In genomic region chr20:3045042-3045815, GRCh38 we compare ENCODE assay signal across 8 cellular contexts. TPM values are rescaled to one million over a fixed set of nuclear protein-coding genes. Genes with fewer than 3 reads are reported as not detected.
DNase-seq lines count a peak whose midpoint lies in the region; ATAC-seq and TF ChIP-seq lines count a peak whose summit lies in the region.

No MANE protein-coding gene starts in this region.

- ATAC-seq in GM21825 (IDR thresholded peaks at IDR 0.05; ENCODE audit: unreplicated experiment): peak; percentile 29
- ATAC-seq in T-cell (replicated peaks in 1 of 4): peak; percentile 21 to 42 (median 38)
- no peak for ATAC-seq in GM18858 (IDR thresholded peaks at IDR 0.05; ENCODE audit: unreplicated experiment)

- peak overlapping the region; percentile 79 to 82 (median 82) for H3K4me3 Mint-ChIP-seq in T-cell
- H3K4me3 Mint-ChIP-seq in immature natural killer cell: peak overlapping the region; percentile 81 to 93 (median 85)

- no peaks in the 10 kb centered on the region for H3K27me3 Mint-ChIP-seq in T-cell
- H3K27me3 Mint-ChIP-seq in immature natural killer cell (ENCODE audit: low read depth in 3 of 3): peaks cover 6 to 16% (median 7%) of the 10 kb centered on the region in 3 donors

- H3K36me3 ChIP-seq in brain microvascular endothelial cell (replicated peaks): peaks cover 22% of the 10 kb centered on the region

- no peaks in the 10 kb centered on the region for H3K9me3 Mint-ChIP-seq in T-cell
- H3K9me3 Mint-ChIP-seq in immature natural killer cell: no peaks in the 10 kb centered on the region

- H3K27me3 ChIP-seq in brain microvascular endothelial cell (replicated peaks): no peaks in the 10 kb centered on the region

- H3K27ac ChIP-seq in brain microvascular endothelial cell: peak overlapping the region; percentile 69

- POLR2A ChIA-PET in T-cell (lab: Charles Lee): interaction anchor here (0.6 kb wide), 2 partner anchors 208 to 659 kb away, joined by 3 read pairs; no protein-coding TSS in a partner anchor

- peaks cover 16 to 22% (median 20%) of the 10 kb centered on the region in 3 donors for H3K4me1 Mint-ChIP-seq in T-cell
- peaks cover 16% of the 10 kb centered on the region in 2 donors for H3K4me1 Mint-ChIP-seq in immature natural killer cell

- H3K4me3 ChIP-seq in brain microvascular endothelial cell (ENCODE audit: low read depth, low read length): peak overlapping the region; percentile 82

- DNase-seq in GF-D8 (lab: John Stamatoyannopoulos, UW) (peak; percentile 76), KG1 (lab: John Stamatoyannopoulos, UW) (peak; percentile 83), T-cell (peak in 25 of 34 experiments; percentile 7 to 50 (median 21)), brain microvascular endothelial cell (peak; percentile 54), immature natural killer cell (peak in 2 of 3 donors; percentile 68 to 72)
- DNase-seq in stimulated activated CD4-positive, alpha-beta T cell treated with anti-CD3 and anti-CD28 coated beads, Interleukin-12 subunit alpha, Interleukin-12 subunit beta, amount 100 ng/mL, for 48 hours (ENCODE audit: low read depth in 2 of 3, low spot score in 1 of 3): peak; percentile 37 to 58 (median 50)

- H3K27ac Mint-ChIP-seq in T-cell (peak overlapping the region; percentile 67 to 86), immature natural killer cell (peak overlapping the region; percentile 78 to 87 (median 83))

- peaks cover 17% of the 10 kb centered on the region for H3K36me3 Mint-ChIP-seq in T-cell
- H3K36me3 Mint-ChIP-seq in immature natural killer cell: peaks cover 0 to 15% (median 3%) of the 10 kb centered on the region in 3 donors

- in situ Hi-C loops in brain microvascular endothelial cell (cut with HindIII; ENCODE audit: low pct_ligation_motif_present, low sequenced_read_pairs): no loop called here

- CTCF ChIA-PET in T-cell (lab: Charles Lee): interaction anchor here in 1 of 2 donors (0.6 to 1.1 kb wide), 2 partner anchors 9 to 379 kb away, joined by 3 read pairs; no protein-coding TSS in a partner anchor

- TF ChIP-seq CTCF in brain microvascular endothelial cell (IDR thresholded peaks at IDR 0.05; ENCODE audit: low read depth, low read length, missing control alignments): no peak

RNA-seq across cellular contexts. Expression of gene MRPS26, which starts 0.6 kb away (rescaled TPM):
- total RNA-seq in T-cell: 10 to 100 TPM; 20.9 to 38.5 (median 36.8) TPM
- 10 to 100 TPM; 65.2 to 76.5 (median 70.7) TPM for polyA plus RNA-seq in immature natural killer cell

RNA-seq across cellular contexts. Expression of gene GNRH2, which starts 1.8 kb away (rescaled TPM):
- total RNA-seq in T-cell: 1 to 10 TPM in 4 of 5 donors, under 1 TPM in 1; 0.60 to 3.4 (median 1.8) TPM
- not detected for polyA plus RNA-seq in immature natural killer cell

RNA-seq across cellular contexts. Expression of gene OXT, which starts 26.2 kb away (rescaled TPM):
- total RNA-seq in T-cell: 1 to 10 TPM in 2 of 5 donors, under 1 TPM in 1, not detected in 2; 0.92 to 3.0 (median 1.5) TPM
- polyA plus RNA-seq in immature natural killer cell: 1 to 10 TPM in 1 of 3 donors, not detected in 2; 1.1 TPM

RNA-seq across cellular contexts. Expression of gene AVP, which starts 39.3 kb away (rescaled TPM):
- total RNA-seq in T-cell: 1 to 10 TPM in 1 of 5 donors, under 1 TPM in 2, not detected in 2; 0.44 to 1.6 (median 0.59) TPM
- not detected for polyA plus RNA-seq in immature natural killer cell

Comparison
In these comparisons a context has a peak if more than half of its experiments do, and no peak if none do; other contexts are left out.
1. DNase-seq: peak in every context shown above with its lines; median percentile 83 in KG1; 76 in GF-D8; 70 in immature natural killer cell; 54 in brain microvascular endothelial cell; 50 in stimulated activated CD4-positive, alpha-beta T cell treated with anti-CD3 and anti-CD28 coated beads, Interleukin-12 subunit alpha, Interleukin-12 subunit beta, amount 100 ng/mL, for 48 hours; 21 in T-cell.